ENCODE assay signal across 13 cellular contexts in genomic region chr2:41736586-41736985, GRCh38.
DNase-seq lines count a peak whose midpoint lies in the region; ATAC-seq and TF ChIP-seq lines count a peak whose summit lies in the region.
"Had no signal": no experiment of that assay in that cellular context is flagged by ENCODE, and none has a peak within 500 bp of the region (broad histone marks: within the 10 kb centered on the region; RNA-seq: fewer than 3 reads in every experiment).

No MANE protein-coding gene starts in this region.

- no peak overlapping the region for H3K4me3 ChIP-seq in GM23248
- H3K4me3 ChIP-seq in parathyroid adenoma (ENCODE audit: low read depth, low read length), result no peak overlapping the region
- H3K4me3 ChIP-seq: smooth muscle cell had no signal

- DNase-seq in GM23248 (no peak), HUDEP-2 (lab: John Stamatoyannopoulos, UW; ENCODE audit: unreplicated experiment in 76 of 76) (no peak), activated gamma-delta T cell (lab: John Stamatoyannopoulos, UW) (no peak), left colon (no peak), middle frontal gyrus (ENCODE audit: extremely low spot score, low spot score) (no peak)
- DNase-seq: activated CD4-positive, alpha-beta T cell treated with anti-CD3 and anti-CD28 coated beads, Interleukin-2, amount 10 ng/mL, durations not matched to agents 7 days and 5 days; anterior cingulate cortex; DND-41; NCI-H1105 had no signal

- H3K4me1 ChIP-seq in GM23248 (ENCODE audit: insufficient read depth), result peaks cover 21% of the 10 kb centered on the region
- H3K4me1 ChIP-seq in parathyroid adenoma, result peaks cover 2% of the 10 kb centered on the region

- ATAC-seq in GM19025 (IDR thresholded peaks at IDR 0.05; ENCODE audit: low read depth, unreplicated experiment) (peak; percentile 22), HG03439 (IDR thresholded peaks at IDR 0.05; ENCODE audit: unreplicated experiment) (peak; percentile 27), left colon (no peak)

- TF ChIP-seq CTCF in parathyroid adenoma (IDR thresholded peaks at IDR 0.05), result no peak

- H3K9ac ChIP-seq in GM23248, result no peak overlapping the region
- no peak overlapping the region for H3K9ac ChIP-seq in parathyroid adenoma

- H3K9me3 ChIP-seq in GM23248 (ENCODE audit: low read depth) (no peaks in the 10 kb centered on the region), parathyroid adenoma (ENCODE audit: control insufficient read depth, low read length) (no peaks in the 10 kb centered on the region)

- H3K4me2 ChIP-seq in GM23248 (ENCODE audit: unreplicated experiment), result no peak overlapping the region
- H3K4me2 ChIP-seq in parathyroid adenoma (ENCODE audit: low read length), result no peak overlapping the region

- H3F3A ChIP-seq in GM23248 (ENCODE audit: insufficient read depth), result no peaks in the 10 kb centered on the region

- H2AFZ ChIP-seq in GM23248 (peak overlapping the region; percentile 79), parathyroid adenoma (peak overlapping the region; percentile 48)

- WGBS in GM23248 (ENCODE audit: low coverage in 1 of 2, low lambda C conversion rate in 2 of 2, missing lambda C conversion rate in 2 of 2), 2 experiments, result 9 to 14% methylated on average over 3 of the region's 3 CpGs

- no peaks in the 10 kb centered on the region for H3K79me2 ChIP-seq in GM23248 (ENCODE audit: insufficient read depth)
- no peaks in the 10 kb centered on the region for H3K79me2 ChIP-seq in parathyroid adenoma

- no peaks in the 10 kb centered on the region for H3K9me2 ChIP-seq in GM23248 (ENCODE audit: insufficient read depth)

- no peaks in the 10 kb centered on the region for H4K20me1 ChIP-seq in GM23248 (ENCODE audit: insufficient read depth)

- H3K27me3 ChIP-seq in GM23248 (replicated peaks; ENCODE audit: insufficient read depth) (no peaks in the 10 kb centered on the region), parathyroid adenoma (ENCODE audit: control insufficient read depth, insufficient read depth, low read length) (no peaks in the 10 kb centered on the region)

- in situ Hi-C loops in GM23248 (cut with MboI), result no loop called here

- intact Hi-C loops in left colon (cut with DNase I, micrococcal nuclease), result no loop called here

- H3K36me3 ChIP-seq in GM23248 (ENCODE audit: low read depth), result no peaks in the 10 kb centered on the region
- H3K36me3 ChIP-seq in parathyroid adenoma (ENCODE audit: control insufficient read depth, insufficient read depth, low read length), result no peaks in the 10 kb centered on the region

- H3K27ac ChIP-seq in GM23248 (peak overlapping the region; percentile 67), parathyroid adenoma (no peak overlapping the region)
